12 cellular contexts compared by ENCODE assay signal in the genomic region with DNA sequence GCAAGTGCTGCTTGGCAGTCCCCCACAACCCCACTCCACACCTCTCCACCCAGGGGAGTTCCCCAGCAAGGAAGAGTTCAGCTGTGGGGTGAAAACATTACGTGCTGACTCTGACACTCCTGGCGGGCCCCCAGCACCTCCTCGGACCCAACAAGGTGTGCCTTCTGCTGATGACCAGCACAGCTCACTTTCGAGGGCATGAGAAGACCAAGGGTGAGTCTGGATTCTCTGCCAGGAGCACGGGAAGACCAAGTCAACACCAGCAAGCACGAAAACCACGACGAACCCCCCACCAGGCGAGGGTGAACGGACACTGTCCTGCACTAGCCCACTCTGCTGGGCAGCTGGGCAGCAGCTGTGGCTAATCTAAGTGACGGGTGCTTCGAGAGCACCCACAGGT. TPM values are rescaled to one million over a fixed set of nuclear protein-coding genes. Genes with fewer than 3 reads are reported as not detected.
DNase-seq lines count a peak whose midpoint lies in the region; ATAC-seq and TF ChIP-seq lines count a peak whose summit lies in the region.
"Had no signal": no experiment of that assay in that cellular context is flagged by ENCODE, and none has a peak within 500 bp of the region (broad histone marks: within the 10 kb centered on the region; RNA-seq: fewer than 3 reads in every experiment).

No MANE protein-coding gene starts in this region.

- peaks cover 40% of the 10 kb centered on the region for H3K79me2 ChIP-seq in hepatocyte

- H3K4me2 ChIP-seq in hepatocyte, result peak overlapping the region; percentile 88

- no peak overlapping the region for H3K4me3 ChIP-seq in hepatocyte

- H3K4me1 ChIP-seq in hepatocyte (ENCODE audit: insufficient read depth), result peaks cover 13% of the 10 kb centered on the region
- H3K4me1 ChIP-seq: BE2C had no signal

- WGBS in hepatocyte (ENCODE audit: low lambda C conversion rate, missing lambda C conversion rate), result 90% methylated on average over 12 of the region's 12 CpGs

- no peak overlapping the region for H3K27ac Mint-ChIP-seq in activated naive CD4-positive, alpha-beta T cell treated with anti-CD3 and anti-CD28 coated beads, Interleukin-2, amount 10 ng/mL, durations not matched to agents 7 days and 5 days
- peak overlapping the region; percentile 80 for H3K27ac Mint-ChIP-seq in T-helper 17 cell
- H3K27ac Mint-ChIP-seq in stimulated activated effector memory CD8-positive, alpha-beta T cell treated with anti-CD3 and anti-CD28 coated beads, Interleukin-12 subunit alpha, Interleukin-12 subunit beta, amount 100 ng/mL, for 72 hours, result no peak overlapping the region

- TF ChIP-seq CTCF in hepatocyte (IDR thresholded peaks at IDR 0.05; ENCODE audit: poor library complexity), result no peak

- H3K9me2 ChIP-seq in hepatocyte (replicated peaks; ENCODE audit: insufficient read depth), result no peaks in the 10 kb centered on the region

- no peak for DNase-seq in activated naive CD4-positive, alpha-beta T cell treated with anti-CD3 and anti-CD28 coated beads, Interleukin-2, amount 10 ng/mL, durations not matched to agents 7 days and 5 days
- no peak for DNase-seq in activated naive CD4-positive, alpha-beta T cell treated with anti-CD3 and anti-CD28 coated beads, Interleukin-2, amount 50 U/mL, for 16 hours
- DNase-seq in T-helper 17 cell (no peak), hepatocyte (ENCODE audit: low spot score) (no peak), DMS53 treated with DMSO at 0.1 percent for 48 hours (lab: John Stamatoyannopoulos, UW; ENCODE audit: unreplicated experiment) (no peak), NCI-H526 treated with DMSO at 0.1 percent for 48 hours (lab: John Stamatoyannopoulos, UW) (no peak), DMS53 (lab: John Stamatoyannopoulos, UW) (no peak)
- no peak for DNase-seq in stimulated activated effector memory CD8-positive, alpha-beta T cell treated with anti-CD3 and anti-CD28 coated beads, Interleukin-12 subunit alpha, Interleukin-12 subunit beta, amount 100 ng/mL, for 72 hours (ENCODE audit: low spot score in 2 of 2)
- DNase-seq: BE2C, NCI-H345 had no signal

- H3K9me3 ChIP-seq in T-helper 17 cell (ENCODE audit: control insufficient read depth, low read length, poor library complexity, severe bottlenecking), result no peaks in the 10 kb centered on the region
- no peaks in the 10 kb centered on the region for H3K9me3 ChIP-seq in hepatocyte (ENCODE audit: low read depth)
- H3K9me3 ChIP-seq: BE2C had no signal

- no peaks in the 10 kb centered on the region for H3K27me3 ChIP-seq in hepatocyte
- H3K27me3 ChIP-seq: BE2C had no signal

- peaks cover 18% of the 10 kb centered on the region for H3K36me3 Mint-ChIP-seq in activated naive CD4-positive, alpha-beta T cell treated with anti-CD3 and anti-CD28 coated beads, Interleukin-2, amount 10 ng/mL, durations not matched to agents 7 days and 5 days
- no peaks in the 10 kb centered on the region for H3K36me3 Mint-ChIP-seq in T-helper 17 cell (ENCODE audit: low read depth)
- peaks cover 31% of the 10 kb centered on the region for H3K36me3 Mint-ChIP-seq in stimulated activated effector memory CD8-positive, alpha-beta T cell treated with anti-CD3 and anti-CD28 coated beads, Interleukin-12 subunit alpha, Interleukin-12 subunit beta, amount 100 ng/mL, for 72 hours

- H3K9me3 Mint-ChIP-seq in activated naive CD4-positive, alpha-beta T cell treated with anti-CD3 and anti-CD28 coated beads, Interleukin-2, amount 10 ng/mL, durations not matched to agents 7 days and 5 days, result no peaks in the 10 kb centered on the region
- H3K9me3 Mint-ChIP-seq in stimulated activated effector memory CD8-positive, alpha-beta T cell treated with anti-CD3 and anti-CD28 coated beads, Interleukin-12 subunit alpha, Interleukin-12 subunit beta, amount 100 ng/mL, for 72 hours, result no peaks in the 10 kb centered on the region
- H3K9me3 Mint-ChIP-seq: dendritic cell treated with granulocyte-macrophage colony-stimulating factor and Interleukin-4, amounts not matched to agents 40 ng/mL and 50 ng/mL, for 4 days had no signal

- no peaks in the 10 kb centered on the region for H3K27me3 Mint-ChIP-seq in activated naive CD4-positive, alpha-beta T cell treated with anti-CD3 and anti-CD28 coated beads, Interleukin-2, amount 10 ng/mL, durations not matched to agents 7 days and 5 days
- H3K27me3 Mint-ChIP-seq in T-helper 17 cell, result no peaks in the 10 kb centered on the region
- H3K27me3 Mint-ChIP-seq: dendritic cell treated with granulocyte-macrophage colony-stimulating factor and Interleukin-4, amounts not matched to agents 40 ng/mL and 50 ng/mL, for 4 days had no signal

- H3K36me3 ChIP-seq in hepatocyte (replicated peaks; ENCODE audit: insufficient read depth, low read depth), result peaks cover 3% of the 10 kb centered on the region

- no peaks in the 10 kb centered on the region for H4K20me1 ChIP-seq in hepatocyte (ENCODE audit: insufficient read depth, poor library complexity, severe bottlenecking)

- H3K4me1 Mint-ChIP-seq in activated naive CD4-positive, alpha-beta T cell treated with anti-CD3 and anti-CD28 coated beads, Interleukin-2, amount 10 ng/mL, durations not matched to agents 7 days and 5 days, result peaks cover 33% of the 10 kb centered on the region
- peaks cover 14% of the 10 kb centered on the region for H3K4me1 Mint-ChIP-seq in T-helper 17 cell
- peaks cover 26% of the 10 kb centered on the region for H3K4me1 Mint-ChIP-seq in stimulated activated effector memory CD8-positive, alpha-beta T cell treated with anti-CD3 and anti-CD28 coated beads, Interleukin-12 subunit alpha, Interleukin-12 subunit beta, amount 100 ng/mL, for 72 hours

- no peak for ATAC-seq in T-helper 17 cell
- ATAC-seq in stimulated activated effector memory CD8-positive, alpha-beta T cell treated with anti-CD3 and anti-CD28 coated beads, Interleukin-12 subunit alpha, Interleukin-12 subunit beta, amount 100 ng/mL, for 72 hours, result no peak

- no peak overlapping the region for H2AFZ ChIP-seq in hepatocyte

- peak overlapping the region; percentile 77 for H3K4me3 Mint-ChIP-seq in activated naive CD4-positive, alpha-beta T cell treated with anti-CD3 and anti-CD28 coated beads, Interleukin-2, amount 10 ng/mL, durations not matched to agents 7 days and 5 days
- H3K4me3 Mint-ChIP-seq in T-helper 17 cell, result peak overlapping the region; percentile 92
- peak overlapping the region; percentile 73 for H3K4me3 Mint-ChIP-seq in stimulated activated effector memory CD8-positive, alpha-beta T cell treated with anti-CD3 and anti-CD28 coated beads, Interleukin-12 subunit alpha, Interleukin-12 subunit beta, amount 100 ng/mL, for 72 hours

- CTCF ChIA-PET in activated naive CD4-positive, alpha-beta T cell treated with anti-CD3 and anti-CD28 coated beads, Interleukin-2, amount 10 ng/mL, durations not matched to agents 7 days and 5 days (lab: Charles Lee), result interaction anchor here (1.1 to 3.1 kb wide), 2 partner anchors 24 to 149 kb away, joined by 3 to 14 read pairs; no protein-coding TSS in a partner anchor

- no peak overlapping the region for H3K27ac ChIP-seq in hepatocyte
- H3K27ac ChIP-seq: KMS-11 had no signal

RNA-seq across cellular contexts. Expression of gene ALG12, which starts 1.4 kb away (rescaled TPM):
- total RNA-seq in T-helper 17 cell (10 to 100 TPM; 13.7 to 15.4 TPM), hepatocyte (22.4 and 30.8 TPM in 2 replicates)
- polyA plus RNA-seq in hepatocyte, result 62.6 and 69.6 TPM in 2 replicates

RNA-seq across cellular contexts. Expression of gene CRELD2, which starts 1.6 kb away (rescaled TPM):
- total RNA-seq in T-helper 17 cell (10 to 100 TPM; 28.1 to 36.7 TPM), hepatocyte (61.9 and 79.7 TPM in 2 replicates)
- 129 and 151 TPM in 2 replicates for polyA plus RNA-seq in hepatocyte

RNA-seq across cellular contexts. Expression of gene PIM3, which starts 43.7 kb away (rescaled TPM):
- total RNA-seq in T-helper 17 cell, result 100 to 1,000 TPM; 227 to 241 TPM
- total RNA-seq in hepatocyte, result 71.8 and 81.1 TPM in 2 replicates
- 131 and 138 TPM in 2 replicates for polyA plus RNA-seq in hepatocyte
